In the genomic region with DNA sequence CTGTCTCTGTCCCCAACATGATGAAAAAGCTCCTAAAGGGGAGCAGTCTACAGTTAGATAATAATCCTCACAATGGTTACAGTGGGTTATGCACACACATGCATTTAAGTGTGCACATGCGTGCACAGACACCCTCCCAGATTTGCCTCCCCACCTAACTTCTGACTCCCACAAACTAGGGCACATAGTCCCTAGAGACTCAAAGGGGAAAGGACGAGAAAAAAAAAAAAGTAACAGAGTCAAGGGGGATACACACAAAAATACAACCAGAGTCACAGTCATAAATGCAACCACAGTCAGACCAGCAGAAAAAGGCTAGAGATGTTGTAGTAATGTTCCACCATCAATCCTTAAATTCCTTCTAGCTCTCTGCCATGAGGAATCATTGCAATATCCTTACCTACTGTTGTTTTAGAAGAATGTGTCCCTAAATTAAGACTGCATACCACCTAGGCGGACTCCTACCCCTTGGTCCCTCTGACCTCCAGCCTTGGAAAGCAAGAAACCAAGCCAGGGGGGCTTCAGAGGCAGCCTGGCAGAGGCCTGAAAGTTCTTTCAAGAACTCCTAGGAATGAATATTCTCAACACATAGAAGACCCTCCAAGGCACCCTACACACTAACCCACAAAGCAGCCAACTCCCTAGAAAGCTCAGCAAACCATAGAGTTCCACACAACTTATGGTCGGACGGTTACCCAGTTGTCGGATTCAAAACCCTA, we compare ENCODE assay signal across 8 cellular contexts. TPM values are rescaled to one million over a fixed set of nuclear protein-coding genes. Genes with fewer than 3 reads are reported as not detected.
DNase-seq lines count a peak whose midpoint lies in the region; ATAC-seq and TF ChIP-seq lines count a peak whose summit lies in the region.

No MANE protein-coding gene starts in this region.

- H3K36me3 ChIP-seq in DND-41 (ENCODE audit: insufficient read depth, low read length) = peaks cover 58% of the 10 kb centered on the region
- peaks cover 53% of the 10 kb centered on the region for H3K36me3 ChIP-seq in SJSA1
- H3K36me3 ChIP-seq in fibroblast of lung (ENCODE audit: control insufficient read depth, insufficient read depth, low read length) = peaks cover 9% of the 10 kb centered on the region

- peak overlapping the region; percentile 94 to 100 for H3K4me3 ChIP-seq in DND-41 (ENCODE audit: low read depth in 1 of 2, low read length in 2 of 2)
- H3K4me3 ChIP-seq in SJSA1 = peak overlapping the region; percentile 81
- peak overlapping the region; percentile 72 to 96 (median 84) for H3K4me3 ChIP-seq in fibroblast of lung (replicated peaks in 1 of 4; ENCODE audit: control extremely low read depth in 1 of 4, insufficient read depth in 1 of 4, low read depth in 3 of 4, low read length in 4 of 4)

- H3K9ac ChIP-seq in DND-41 (ENCODE audit: low read depth, low read length) (peak overlapping the region; percentile 96), fibroblast of lung (ENCODE audit: insufficient read depth, low read length) (peak overlapping the region; percentile 86)

- no peaks in the 10 kb centered on the region for H3K9me3 Mint-ChIP-seq in progenitor cell of endocrine pancreas (ENCODE audit: low read depth)

- DNase-seq in DND-41 (no peak), SJSA1 (ENCODE audit: low read depth in 1 of 2, low spot score in 2 of 2) (no peak), fibroblast of lung (ENCODE audit: low read depth in 2 of 2) (no peak), progenitor cell of endocrine pancreas (ENCODE audit: low spot score, unreplicated experiment) (no peak), NCI-H1694 treated with DMSO at 0.1 percent for 48 hours (lab: John Stamatoyannopoulos, UW) (no peak), hippocampal formation (lab: John Stamatoyannopoulos, UW) (no peak)

- H3K27me3 ChIP-seq in DND-41 (ENCODE audit: insufficient read depth, low read length, poor library complexity) = no peaks in the 10 kb centered on the region
- H3K27me3 ChIP-seq in SJSA1 (replicated peaks) = no peaks in the 10 kb centered on the region
- H3K27me3 ChIP-seq in fibroblast of lung (ENCODE audit: control insufficient read depth, insufficient read depth, low read length) = no peaks in the 10 kb centered on the region

- TF ChIP-seq CTCF in DND-41 (IDR thresholded peaks at IDR 0.05; ENCODE audit: borderline replicate concordance, extremely low read depth, low read length, poor library complexity, severe bottlenecking) (no peak), fibroblast of lung (conservative IDR thresholded peaks at IDR 0.05 in 1 of 2, IDR thresholded peaks at IDR 0.05 in 1 of 2; ENCODE audit: low read depth in 1 of 2, low read length in 2 of 2) (no peak), progenitor cell of endocrine pancreas (IDR thresholded peaks at IDR 0.05; ENCODE audit: unreplicated experiment) (no peak)

- no peaks in the 10 kb centered on the region for H3K27me3 Mint-ChIP-seq in progenitor cell of endocrine pancreas

- H3K27ac ChIP-seq in DND-41 (ENCODE audit: low read length) (peak overlapping the region; percentile 90), SJSA1 (no peak overlapping the region), fibroblast of lung (ENCODE audit: insufficient read depth, low read length) (peak overlapping the region; percentile 53)

- H3K27ac Mint-ChIP-seq in progenitor cell of endocrine pancreas = peak overlapping the region; percentile 99

- peaks cover 10% of the 10 kb centered on the region for H3K36me3 Mint-ChIP-seq in progenitor cell of endocrine pancreas (ENCODE audit: insufficient read depth)

- H3K4me1 ChIP-seq in DND-41 (ENCODE audit: insufficient read depth, low read length) (peaks cover 51% of the 10 kb centered on the region), SJSA1 (replicated peaks) (peaks cover 15% of the 10 kb centered on the region), fibroblast of lung (ENCODE audit: control insufficient read depth, extremely low read depth, insufficient read depth, low read length) (peaks cover 10% of the 10 kb centered on the region)

- ATAC-seq in DND-41 (ENCODE audit: insufficient read depth, low read depth) (no peak), HG02623 (IDR thresholded peaks at IDR 0.05; ENCODE audit: unreplicated experiment) (no peak), HG02981 (IDR thresholded peaks at IDR 0.05; ENCODE audit: unreplicated experiment) (no peak)

- H3K79me2 ChIP-seq in DND-41 (ENCODE audit: insufficient read depth, low read length) (peaks cover 75% of the 10 kb centered on the region), fibroblast of lung (ENCODE audit: control insufficient read depth, insufficient read depth, low read length) (peaks cover 41% of the 10 kb centered on the region)

- H2AFZ ChIP-seq in DND-41 (ENCODE audit: low read depth, low read length) (peak overlapping the region; percentile 93), fibroblast of lung (ENCODE audit: low read length) (no peak overlapping the region)

- H3K4me2 ChIP-seq in DND-41 (ENCODE audit: insufficient read depth, low read length) = peak overlapping the region; percentile 87
- H3K4me2 ChIP-seq in fibroblast of lung (ENCODE audit: extremely low read depth, insufficient read depth, low read length) = peak overlapping the region; percentile 93

- peaks cover 34% of the 10 kb centered on the region for H3K4me1 Mint-ChIP-seq in progenitor cell of endocrine pancreas (ENCODE audit: low read depth)

- H3K9me3 ChIP-seq in DND-41 (ENCODE audit: insufficient read depth, low read length, severe bottlenecking) (no peaks in the 10 kb centered on the region), SJSA1 (replicated peaks) (no peaks in the 10 kb centered on the region), fibroblast of lung (ENCODE audit: control insufficient read depth, insufficient read depth, low read depth, low read length) (no peaks in the 10 kb centered on the region)

- peak overlapping the region; percentile 99 for H3K4me3 Mint-ChIP-seq in progenitor cell of endocrine pancreas (ENCODE audit: low read depth)

- peaks cover 53% of the 10 kb centered on the region for H4K20me1 ChIP-seq in DND-41 (ENCODE audit: insufficient read depth, low read length)
- no peaks in the 10 kb centered on the region for H4K20me1 ChIP-seq in fibroblast of lung (ENCODE audit: control insufficient read depth, extremely low read depth, insufficient read depth, low read length)

RNA-seq across cellular contexts. Expression of a gene that starts 1.3 kb away (rescaled TPM):
- total RNA-seq in SJSA1 (2014; rRNA removed; shearing (Covaris generic)) = 10.0 and 10.3 TPM in 2 replicates
- total RNA-seq in fibroblast of lung = 2.6 TPM in 2 replicates
- polyA plus RNA-seq in fibroblast of lung = 7.1 and 10.9 TPM in 2 replicates
- 14.7 and 18.3 TPM in 2 replicates for polyA plus RNA-seq in fibroblast of lung (2012)
- 98.3 and 119 TPM in 2 replicates for polyA minus RNA-seq in fibroblast of lung (ENCODE audit: low replicate concordance)
- total RNA-seq in progenitor cell of endocrine pancreas = 40.9 and 41.9 TPM in 2 replicates

RNA-seq across cellular contexts. Expression of a gene that starts 6.2 kb away (rescaled TPM):
- 141 and 153 TPM in 2 replicates for total RNA-seq in SJSA1 (2014; rRNA removed; shearing (Covaris generic))
- total RNA-seq in fibroblast of lung (113 and 119 TPM in 2 replicates), progenitor cell of endocrine pancreas (70.6 and 75.4 TPM in 2 replicates)
- 80.5 and 94.4 TPM in 2 replicates for polyA plus RNA-seq in fibroblast of lung
- polyA plus RNA-seq in fibroblast of lung (2012) = 89.0 and 97.9 TPM in 2 replicates
- polyA minus RNA-seq in fibroblast of lung (ENCODE audit: low replicate concordance) = 118 and 119 TPM in 2 replicates

RNA-seq across cellular contexts. Expression of a gene that starts 10.5 kb away (rescaled TPM):
- total RNA-seq in SJSA1 (2014; rRNA removed; shearing (Covaris generic)) = 3.2 and 4.0 TPM in 2 replicates
- total RNA-seq in fibroblast of lung (6.4 and 8.2 TPM in 2 replicates), progenitor cell of endocrine pancreas (36.6 and 41.7 TPM in 2 replicates)
- 3.7 and 4.8 TPM in 2 replicates for polyA plus RNA-seq in fibroblast of lung
- polyA plus RNA-seq in fibroblast of lung (2012) = 3.3 and 4.6 TPM in 2 replicates
- 2.0 and 16.6 TPM in 2 replicates for polyA minus RNA-seq in fibroblast of lung (ENCODE audit: low replicate concordance)

RNA-seq across cellular contexts. Expression of a gene that starts 10.6 kb away (rescaled TPM):
- 3.9 and 12.6 TPM in 2 replicates for total RNA-seq in SJSA1 (2014; rRNA removed; shearing (Covaris generic))
- total RNA-seq in fibroblast of lung (13.6 and 17.7 TPM in 2 replicates), progenitor cell of endocrine pancreas (84.7 and 93.4 TPM in 2 replicates)
- 9.1 and 15.9 TPM in 2 replicates for polyA plus RNA-seq in fibroblast of lung
- 12.4 and 16.0 TPM in 2 replicates for polyA plus RNA-seq in fibroblast of lung (2012)
- polyA minus RNA-seq in fibroblast of lung (ENCODE audit: low replicate concordance) = 48.3 and 58.9 TPM in 2 replicates

RNA-seq across cellular contexts. Expression of a gene that starts 20.3 kb away (rescaled TPM):
- total RNA-seq in SJSA1 (2014; rRNA removed; shearing (Covaris generic)) = 232 and 279 TPM in 2 replicates
- 98.9 and 131 TPM in 2 replicates for total RNA-seq in fibroblast of lung
- polyA plus RNA-seq in fibroblast of lung = 102 and 123 TPM in 2 replicates
- polyA plus RNA-seq in fibroblast of lung (2012) = 98.6 and 98.8 TPM in 2 replicates
- 54.5 and 60.8 TPM in 2 replicates for polyA minus RNA-seq in fibroblast of lung (ENCODE audit: low replicate concordance)
- 75.0 and 76.5 TPM in 2 replicates for total RNA-seq in progenitor cell of endocrine pancreas
